In genomic region chr20:32539817-32540675, GRCh38 we compare ENCODE assay signal across 8 cellular contexts. TPM values are rescaled to one million over a fixed set of nuclear protein-coding genes. Genes with fewer than 3 reads are reported as not detected.
A peak's percentile ranks its signal among the peaks of the same experiment; 100 is the strongest.
DNase-seq lines count a peak whose midpoint lies in the region; ATAC-seq and TF ChIP-seq lines count a peak whose summit lies in the region.

No MANE protein-coding gene starts in this region.

- H3K4me1 ChIP-seq in DOHH2 (ENCODE audit: control insufficient read depth, low read length): peaks cover 46% of the 10 kb centered on the region
- H3K4me1 ChIP-seq in neuronal stem cell (ENCODE audit: control insufficient read depth in 2 of 2, insufficient read depth in 1 of 2, low read depth in 1 of 2, low read length in 2 of 2): peaks cover 27 to 34% of the 10 kb centered on the region in 2 donors

- no peaks in the 10 kb centered on the region for H3K9me2 ChIP-seq in DOHH2 (replicated peaks; ENCODE audit: control insufficient read depth, low read length)

- H3K36me3 Mint-ChIP-seq in T-cell: peaks cover 6% of the 10 kb centered on the region
- H3K36me3 Mint-ChIP-seq in activated naive CD4-positive, alpha-beta T cell treated with anti-CD3 and anti-CD28 coated beads for 36 hours (ENCODE audit: low read depth): peaks cover 14% of the 10 kb centered on the region

- H3K27ac Mint-ChIP-seq in T-cell: peak overlapping the region; percentile 99
- peak overlapping the region; percentile 98 for H3K27ac Mint-ChIP-seq in activated naive CD4-positive, alpha-beta T cell treated with anti-CD3 and anti-CD28 coated beads for 36 hours

- no peak for TF ChIP-seq CTCF in DOHH2 (IDR thresholded peaks at IDR 0.05; ENCODE audit: low read depth, low read length, poor library complexity, severe bottlenecking)

- no peak overlapping the region for H4K8ac ChIP-seq in neuronal stem cell (ENCODE audit: low read depth, low read length)

- POLR2A ChIA-PET in T-cell (lab: Charles Lee): interaction anchor here (0.6 to 1.0 kb wide), 2 partner anchors 12 to 180 kb away, joined by 6 read pairs; no protein-coding TSS in a partner anchor

- peak overlapping the region; percentile 66 to 81 (median 68) for H3K4me3 Mint-ChIP-seq in T-cell
- peak overlapping the region; percentile 65 for H3K4me3 Mint-ChIP-seq in activated naive CD4-positive, alpha-beta T cell treated with anti-CD3 and anti-CD28 coated beads for 36 hours

- H3K4me3 ChIP-seq in DOHH2 (ENCODE audit: low read length) (no peak overlapping the region), neuronal stem cell (ENCODE audit: low read length in 2 of 2) (peak overlapping the region in 1 of 2 donors; percentile 42)

- peak overlapping the region; percentile 63 for H2BK12ac ChIP-seq in neuronal stem cell (ENCODE audit: low read length)

- no CpG with 5 or more reads among the region's 13 CpGs for WGBS in neuronal stem cell (ENCODE audit: extremely low coverage in 2 of 2, insufficient read length in 2 of 2, insufficient replicate concordance in 1 of 2), 2 donors

- no peaks in the 10 kb centered on the region for H4K20me1 ChIP-seq in DOHH2 (ENCODE audit: control insufficient read depth, insufficient read depth, low read depth, low read length)

- H3K27ac ChIP-seq in DOHH2 (ENCODE audit: low read depth, low read length) (0 out of 2 replicates have a peak overlapping the region, but pooled peaks have one; percentile 0), neuronal stem cell (replicated peaks; ENCODE audit: low read length) (no peak overlapping the region)

- H3K79me1 ChIP-seq in neuronal stem cell (ENCODE audit: low read depth, low read length): peaks cover 3% of the 10 kb centered on the region

- H3K79me2 ChIP-seq in DOHH2 (ENCODE audit: control insufficient read depth, low read length): no peaks in the 10 kb centered on the region

- peak overlapping the region; percentile 3 for H2BK120ac ChIP-seq in neuronal stem cell (ENCODE audit: low read depth, low read length)

- peaks cover 84 to 88% (median 87%) of the 10 kb centered on the region in 3 donors for H3K4me1 Mint-ChIP-seq in T-cell
- H3K4me1 Mint-ChIP-seq in activated naive CD4-positive, alpha-beta T cell treated with anti-CD3 and anti-CD28 coated beads for 36 hours (ENCODE audit: low read depth): peaks cover 84% of the 10 kb centered on the region

- no peak overlapping the region for H2BK5ac ChIP-seq in neuronal stem cell (ENCODE audit: low read length)

- intact Hi-C loops in activated naive CD4-positive, alpha-beta T cell treated with anti-CD3 and anti-CD28 coated beads for 36 hours (cut with micrococcal nuclease): loop anchor here (1.0 to 5.0 kb wide), 6 partner anchors 15 to 432 kb away; partner anchors contain the start of genes COMMD7 and MAPRE1

- peak overlapping the region; percentile 45 for H3K23ac ChIP-seq in neuronal stem cell (ENCODE audit: low read depth, low read length, poor library complexity)

- H4K91ac ChIP-seq in neuronal stem cell (ENCODE audit: low read depth, low read length, poor library complexity): no peak overlapping the region

- CTCF ChIA-PET in T-cell (lab: Charles Lee): interaction anchor here (0.5 to 2.9 kb wide), 10 partner anchors 9 to 1026 kb away, joined by 3 to 31 read pairs (median 5); partner anchors contain the start of gene HM13 (in 1 of the 2)
- CTCF ChIA-PET in activated naive CD4-positive, alpha-beta T cell treated with anti-CD3 and anti-CD28 coated beads for 36 hours (lab: Charles Lee): interaction anchor here (0.6 to 12.8 kb wide), 5 partner anchors 16 to 255 kb away, joined by 3 to 180 read pairs (median 4); no protein-coding TSS in a partner anchor

- H3K14ac ChIP-seq in neuronal stem cell (ENCODE audit: low read length): peak overlapping the region; percentile 75

- peaks cover 21% of the 10 kb centered on the region for H3F3A ChIP-seq in DOHH2 (ENCODE audit: control insufficient read depth, insufficient read depth)

- H3K4me2 ChIP-seq in DOHH2 (ENCODE audit: low read length): peak overlapping the region; percentile 69
- H3K4me2 ChIP-seq in neuronal stem cell (ENCODE audit: insufficient read depth, low read length, poor library complexity, severe bottlenecking): no peak overlapping the region

- H3K27me3 Mint-ChIP-seq in T-cell: no peaks in the 10 kb centered on the region
- no peaks in the 10 kb centered on the region for H3K27me3 Mint-ChIP-seq in activated naive CD4-positive, alpha-beta T cell treated with anti-CD3 and anti-CD28 coated beads for 36 hours (ENCODE audit: low read depth)

- peak overlapping the region; percentile 77 for H3K18ac ChIP-seq in neuronal stem cell (ENCODE audit: low read length)

- no peaks in the 10 kb centered on the region for H3K27me3 ChIP-seq in DOHH2 (ENCODE audit: control insufficient read depth, low read length)
- H3K27me3 ChIP-seq in neuronal stem cell (ENCODE audit: control insufficient read depth in 3 of 3, insufficient read depth in 3 of 3, low read depth in 1 of 3, low read length in 3 of 3): peaks cover 5 to 32% (median 24%) of the 10 kb centered on the region in 3 experiments

- no peak overlapping the region for H3K4ac ChIP-seq in neuronal stem cell (ENCODE audit: low read length)

- peak overlapping the region; percentile 79 for H2BK15ac ChIP-seq in neuronal stem cell (ENCODE audit: low read length)

- no peak overlapping the region for H2AFZ ChIP-seq in neuronal stem cell (ENCODE audit: low read length)

- no peaks in the 10 kb centered on the region for H3K9me3 Mint-ChIP-seq in T-cell
- H3K9me3 Mint-ChIP-seq in activated naive CD4-positive, alpha-beta T cell treated with anti-CD3 and anti-CD28 coated beads for 36 hours: no peaks in the 10 kb centered on the region

- H3K36me3 ChIP-seq in DOHH2 (ENCODE audit: control insufficient read depth, low read length) (no peaks in the 10 kb centered on the region), neuronal stem cell (replicated peaks in 1 of 2; ENCODE audit: control insufficient read depth in 2 of 2, insufficient read depth in 2 of 2, low read length in 2 of 2) (no peaks in the 10 kb centered on the region)

- DNase-seq in T-cell: peak; percentile 51 to 77 (median 63)
- peak; percentile 87 for DNase-seq in activated naive CD4-positive, alpha-beta T cell treated with anti-CD3 and anti-CD28 coated beads for 36 hours
- no peak for DNase-seq in neuronal stem cell (ENCODE audit: low spot score)
- no peak for DNase-seq in NCI-H2196 (lab: John Stamatoyannopoulos, UW; ENCODE audit: unreplicated experiment)

- no peak overlapping the region for H3K9ac ChIP-seq in neuronal stem cell (ENCODE audit: low read depth, low read length, poor library complexity)

- H3K9me3 ChIP-seq in DOHH2 (ENCODE audit: control insufficient read depth, insufficient read depth, low read length): no peaks in the 10 kb centered on the region
- no peaks in the 10 kb centered on the region for H3K9me3 ChIP-seq in neuronal stem cell (replicated peaks in 1 of 2; ENCODE audit: control insufficient read depth in 2 of 2, insufficient read depth in 1 of 2, low read depth in 1 of 2, low read length in 2 of 2)

- peak overlapping the region; percentile 94 for H2AK5ac ChIP-seq in neuronal stem cell (ENCODE audit: low read depth, low read length)

- peak; percentile 36 to 61 (median 52) for ATAC-seq in T-cell (replicated peaks in 1 of 4)
- no peak for ATAC-seq in GM19463 (IDR thresholded peaks at IDR 0.05; ENCODE audit: unreplicated experiment)
- ATAC-seq in HG02798 (IDR thresholded peaks at IDR 0.05; ENCODE audit: poor library complexity, unreplicated experiment): no peak
- no peak for ATAC-seq in GM19467 (IDR thresholded peaks at IDR 0.05; ENCODE audit: unreplicated experiment)

RNA-seq across cellular contexts. Expression of gene NOL4L, which starts 45.1 kb away (rescaled TPM):
- 10 to 100 TPM; 63.5 to 88.8 (median 74.4) TPM for total RNA-seq in T-cell
- 10 to 100 TPM; 24.8 to 29.2 TPM for total RNA-seq in activated naive CD4-positive, alpha-beta T cell treated with anti-CD3 and anti-CD28 coated beads for 36 hours
- polyA plus RNA-seq in neuronal stem cell (2013, experiment 1 of 2): 27.2 TPM
- 27.3 TPM for polyA plus RNA-seq in neuronal stem cell (2013, experiment 2 of 2)

Comparison
In these comparisons a context has a peak if more than half of its experiments do, and no peak if none do; other contexts are left out.
1. ATAC-seq: peak in T-cell (4 of 4); none in GM19463 (single experiment), HG02798 (single experiment) and GM19467 (single experiment).
2. DNase-seq: peak in T-cell (34 of 34) and activated naive CD4-positive, alpha-beta T cell treated with anti-CD3 and anti-CD28 coated beads for 36 hours (single experiment); none in neuronal stem cell (single experiment) and NCI-H2196 (single experiment).